In genomic region chr18:57900906-57901305, GRCh38 we compare ENCODE assay signal across 21 cellular contexts.
"Had no signal": no experiment of that assay in that cellular context is flagged by ENCODE, and none has a peak within 500 bp of the region (broad histone marks: within the 10 kb centered on the region; RNA-seq: fewer than 3 reads in every experiment).

No MANE protein-coding gene starts in this region.

- H3K27ac ChIP-seq: left ventricle myocardium inferior, psoas muscle, testis, upper lobe of left lung had no signal

- H3K4me3 Mint-ChIP-seq: activated B cell treated with CpG ODN at 0.5 μM for 24 hours; activated CD8-positive, alpha-beta T cell treated with anti-CD3 and anti-CD28 coated beads for 36 hours; activated naive CD4-positive, alpha-beta T cell treated with anti-CD3 and anti-CD28 coated beads, Interleukin-2, amount 50 U/mL, for 24 hours; activated T-cell treated with anti-CD3 and anti-CD28 coated beads, Interleukin-2, amount 50 U/mL, for 4 hours; natural killer cell treated with Interleukin-12 subunit alpha and Interleukin-12 subunit beta and Interleukin-15 and Interleukin-18, amount 100 ng/mL, for 72 hours; stimulated activated naive CD8-positive, alpha-beta T cell treated with anti-CD3 and anti-CD28 coated beads, Interleukin-15, amount 100 ng/mL, for 72 hours; T-helper 2 cell treated with Interferon-gamma antibody and Interleukin-4, amounts not matched to agents 5 μg/mL and 100 μg/mL, for 36 hours had no signal

- H3K27ac Mint-ChIP-seq: activated B cell treated with CpG ODN at 0.5 μM for 24 hours; activated CD8-positive, alpha-beta T cell treated with anti-CD3 and anti-CD28 coated beads for 36 hours; activated naive CD4-positive, alpha-beta T cell treated with anti-CD3 and anti-CD28 coated beads, Interleukin-2, amount 50 U/mL, for 24 hours; natural killer cell treated with Interleukin-12 subunit alpha and Interleukin-12 subunit beta and Interleukin-15 and Interleukin-18, amount 100 ng/mL, for 72 hours; stimulated activated naive CD8-positive, alpha-beta T cell treated with anti-CD3 and anti-CD28 coated beads, Interleukin-15, amount 100 ng/mL, for 72 hours; T-helper 2 cell treated with Interferon-gamma antibody and Interleukin-4, amounts not matched to agents 5 μg/mL and 100 μg/mL, for 36 hours had no signal

- H3K36me3 Mint-ChIP-seq: activated naive CD4-positive, alpha-beta T cell treated with anti-CD3 and anti-CD28 coated beads, Interleukin-2, amount 50 U/mL, for 24 hours; natural killer cell treated with Interleukin-12 subunit alpha and Interleukin-12 subunit beta and Interleukin-15 and Interleukin-18, amount 100 ng/mL, for 72 hours had no signal

- H3K4me1 Mint-ChIP-seq: activated B cell treated with CpG ODN at 0.5 μM for 24 hours; activated naive CD4-positive, alpha-beta T cell treated with anti-CD3 and anti-CD28 coated beads, Interleukin-2, amount 50 U/mL, for 24 hours; stimulated activated naive CD8-positive, alpha-beta T cell treated with anti-CD3 and anti-CD28 coated beads, Interleukin-15, amount 100 ng/mL, for 72 hours had no signal

- H3K4me1 ChIP-seq: colonic mucosa, left ventricle myocardium inferior, psoas muscle, testis, upper lobe of left lung had no signal

- H3K4me3 ChIP-seq: colonic mucosa, hepatocyte, left ventricle myocardium inferior, psoas muscle, right lobe of liver, smooth muscle cell, testis, upper lobe of left lung had no signal

- H3K9me3 ChIP-seq: colonic mucosa, left ventricle myocardium inferior, psoas muscle, right lobe of liver, testis, upper lobe of left lung had no signal

- H3K36me3 ChIP-seq: colonic mucosa, left ventricle myocardium inferior, right lobe of liver, upper lobe of left lung had no signal

- H3K9me3 Mint-ChIP-seq: activated B cell treated with CpG ODN at 0.5 μM for 24 hours; activated CD8-positive, alpha-beta T cell treated with anti-CD3 and anti-CD28 coated beads for 36 hours; activated naive CD4-positive, alpha-beta T cell treated with anti-CD3 and anti-CD28 coated beads, Interleukin-2, amount 50 U/mL, for 24 hours; activated T-cell treated with anti-CD3 and anti-CD28 coated beads, Interleukin-2, amount 50 U/mL, for 4 hours; natural killer cell treated with Interleukin-12 subunit alpha and Interleukin-12 subunit beta and Interleukin-15 and Interleukin-18, amount 100 ng/mL, for 72 hours; T-helper 2 cell treated with Interferon-gamma antibody and Interleukin-4, amounts not matched to agents 5 μg/mL and 100 μg/mL, for 36 hours had no signal

- H3K27me3 ChIP-seq: colonic mucosa, hepatocyte, right lobe of liver, testis, upper lobe of left lung had no signal

- DNase-seq: activated B cell treated with CpG ODN at 0.5 μM for 24 hours; activated CD4-positive, alpha-beta T cell treated with anti-CD3 and anti-CD28 coated beads for 48 hours; activated CD8-positive, alpha-beta T cell treated with anti-CD3 and anti-CD28 coated beads for 36 hours; activated effector memory CD4-positive, alpha-beta T cell treated with Interleukin-2 at 50 U/mL for 16 hours; activated T-cell treated with anti-CD3 and anti-CD28 coated beads, Interleukin-2, amount 50 U/mL, for 4 hours; amniotic stem cell; central memory CD4-positive, alpha-beta T cell; colonic mucosa; kidney; left ventricle myocardium inferior; mesendoderm; psoas muscle; right lobe of liver; stimulated activated naive CD8-positive, alpha-beta T cell treated with anti-CD3 and anti-CD28 coated beads, Interleukin-15, amount 100 ng/mL, for 72 hours; testis; upper lobe of left lung had no signal
